ENCODE assay signal across 33 cellular contexts in the genomic region with DNA sequence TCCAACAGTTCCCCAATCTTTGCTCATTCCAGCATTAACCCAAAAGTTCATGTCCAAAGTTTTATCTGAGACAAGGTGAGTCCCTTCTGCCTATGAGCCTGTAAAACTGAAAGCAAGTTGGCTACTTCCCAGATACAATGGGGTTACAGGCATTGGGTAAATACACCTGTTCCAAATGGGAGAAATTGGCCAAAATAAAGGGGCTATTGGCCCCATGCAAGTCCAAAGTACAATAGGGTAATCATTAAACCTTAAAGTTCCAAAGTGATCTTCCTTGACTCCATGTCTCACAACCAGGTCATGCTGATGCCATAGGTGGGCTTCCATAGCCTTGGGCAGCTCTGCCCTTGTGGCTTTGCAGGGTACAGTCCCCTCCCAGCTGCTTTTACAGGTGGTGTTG.
"Had no signal": no experiment of that assay in that cellular context is flagged by ENCODE, and none has a peak within 500 bp of the region (broad histone marks: within the 10 kb centered on the region; RNA-seq: fewer than 3 reads in every experiment).

No MANE protein-coding gene starts in this region.

- H3K4me2 ChIP-seq: KMS-11 had no signal

- H3K36me3 ChIP-seq: MG63 had no signal

- H3K27ac ChIP-seq: KMS-11 had no signal

- H3K27me3 ChIP-seq: MG63 had no signal

- H3K4me3 ChIP-seq: MG63 had no signal

- DNase-seq: Karpas-422, Kasumi-1, MG63, MV-4-11, NCI-H1048, NCI-H1092, NCI-H1092 treated with DMSO at 0.1 percent for 48 hours, NCI-H1105, NCI-H1105 treated with DMSO at 0.1 percent for 48 hours, NCI-H1417, NCI-H1417 treated with DMSO at 0.1 percent for 48 hours, NCI-H1436, NCI-H1436 treated with DMSO at 0.1 percent for 48 hours, NCI-H146, NCI-H1694, NCI-H1694 treated with DMSO at 0.1 percent for 48 hours, NCI-H187, NCI-H187 treated with DMSO at 0.1 percent for 48 hours, NCI-H1930, NCI-H2029, NCI-H2029 treated with DMSO at 0.1 percent for 48 hours, NCI-H2081, NCI-H2081 treated with DMSO at 0.1 percent for 48 hours, NCI-H2107, NCI-H2171, NCI-H2171 treated with DMSO at 0.1 percent for 48 hours, NCI-H2227 treated with DMSO at 0.1 percent for 48 hours, NCI-H226, NCI-H345, NCI-H446, NCI-H446 treated with DMSO at 0.1 percent for 48 hours, NCI-H510A had no signal

- H3K9me3 ChIP-seq: MG63 had no signal

- H3K9ac ChIP-seq: KMS-11 had no signal
